Comparison of ENCODE assay signal across 8 cellular contexts in genomic region chr5:6745706-6746217, GRCh38. TPM values are rescaled to one million over a fixed set of nuclear protein-coding genes. Genes with fewer than 3 reads are reported as not detected.
DNase-seq lines count a peak whose midpoint lies in the region; ATAC-seq, FAIRE-seq and TF ChIP-seq lines count a peak whose summit lies in the region.

No MANE protein-coding gene starts in this region.

- no peaks in the 10 kb centered on the region for H4K20me1 ChIP-seq in mammary epithelial cell (ENCODE audit: insufficient read depth, low read length)

- intact Hi-C loops in CD4-positive, alpha-beta T cell (cut with DNase I, micrococcal nuclease), result loop anchor here (1.0 to 5.0 kb wide), 7 partner anchors 29 to 1603 kb away; partner anchors contain the start of genes ADAMTS16 (in 1 of the 2), MED10 (in 1 of the 2), NSUN2 (in 1 of the 2) and SRD5A1 (in 1 of the 2)
- intact Hi-C loops in mammary epithelial cell (cut with micrococcal nuclease), result loop anchor here (1.0 to 10.0 kb wide), 3 partner anchors 112 to 1251 kb away; partner anchors contain the start of genes NSUN2 and SRD5A1

- CTCF ChIA-PET in CD4-positive, alpha-beta T cell (lab: Charles Lee), result interaction anchor here (0.6 to 1.9 kb wide), 15 partner anchors 10 to 1257 kb away, joined by 3 to 13 read pairs (median 4); partner anchors contain the start of genes NSUN2 and SRD5A1
- CTCF ChIA-PET in mammary epithelial cell (lab: Charles Lee; ENCODE audit: low non-redundant PET), result interaction anchor here (0.6 kb wide), 1 partner anchor 29 kb away, joined by 4 read pairs; no protein-coding TSS in a partner anchor

- no peak overlapping the region for H3K4me2 ChIP-seq in mammary epithelial cell (ENCODE audit: insufficient read depth, low read depth, low read length)

- peaks cover 77% of the 10 kb centered on the region for H3K79me2 ChIP-seq in mammary epithelial cell (ENCODE audit: insufficient read depth, low read length)

- in situ Hi-C loops in mammary epithelial cell (cut with MboI; ENCODE audit: low sequenced_read_pairs in 2 of 2), result loop anchor here (25.0 kb wide), 1 partner anchor 1258 kb away; no protein-coding TSS in a partner anchor

- FAIRE-seq in urothelium cell line (lab: Jason Lieb, UNC), result no peak

- TF ChIP-seq CTCF in CD4-positive, alpha-beta T cell (IDR thresholded peaks at IDR 0.05), result peak; percentile 80
- TF ChIP-seq CTCF in mammary epithelial cell (conservative IDR thresholded peaks at IDR 0.05 in 1 of 2, IDR thresholded peaks at IDR 0.05 in 1 of 2; ENCODE audit: extremely low read depth in 1 of 2, insufficient read depth in 1 of 2, low read depth in 1 of 2, low read length in 2 of 2), result peak; percentile 77 to 79

- H3K27me3 Mint-ChIP-seq in CD4-positive, alpha-beta T cell, result no peaks in the 10 kb centered on the region

- H3K4me1 ChIP-seq in mammary epithelial cell (ENCODE audit: insufficient read depth, low read length), result no peaks in the 10 kb centered on the region

- dilution Hi-C loops in mammary epithelial cell (cut with HindIII; ENCODE audit: low sequenced_read_pairs), result no loop called here

- BruUV-seq in mammary epithelial cell (replicated peaks; lab: Mats Ljungman, UMichigan), result no TSS peak

- H3K27ac ChIP-seq in CD4-positive, alpha-beta T cell (ENCODE audit: low read depth, low read length), result no peak overlapping the region
- no peak overlapping the region for H3K27ac ChIP-seq in mammary epithelial cell (ENCODE audit: insufficient read depth, low read depth, low read length)

- peaks cover 26% of the 10 kb centered on the region for H3K36me3 ChIP-seq in mammary epithelial cell (ENCODE audit: insufficient read depth, low read length)

- H3K27me3 ChIP-seq in CD4-positive, alpha-beta T cell (ENCODE audit: control insufficient read depth, insufficient read depth, low read length), result no peaks in the 10 kb centered on the region
- H3K27me3 ChIP-seq in mammary epithelial cell (ENCODE audit: insufficient read depth, low read length), result no peaks in the 10 kb centered on the region

- H3K9me3 Mint-ChIP-seq in CD4-positive, alpha-beta T cell, result no peaks in the 10 kb centered on the region

- DNase-seq in CD4-positive, alpha-beta T cell, result peak in 2 of 10 experiments; percentile 23
- DNase-seq in NCI-H526 treated with DMSO at 0.1 percent for 48 hours (lab: John Stamatoyannopoulos, UW) (peak; percentile 42), mammary epithelial cell (peak; percentile 44), left lobe of liver (ENCODE audit: low spot score) (no peak), urothelium cell line (ENCODE audit: low spot score) (peak; percentile 35)
- no peak for DNase-seq in stimulated activated CD4-positive, alpha-beta T cell treated with anti-CD3 and anti-CD28 coated beads, Interleukin-12 subunit alpha, Interleukin-12 subunit beta, amount 100 ng/mL, for 4 hours

- H3K4me3 ChIP-seq in mammary epithelial cell (replicated peaks in 1 of 3; ENCODE audit: insufficient read depth in 1 of 3, low read depth in 2 of 3, low read length in 3 of 3), result no peak overlapping the region

- 66% methylated on average over 7 of the region's 10 CpGs for WGBS in mammary epithelial cell (ENCODE audit: low coverage, missing lambda C conversion rate)

- ATAC-seq in CD4-positive, alpha-beta T cell (ENCODE audit: poor library complexity), result peak; percentile 80
- ATAC-seq in GM18502 (IDR thresholded peaks at IDR 0.05; ENCODE audit: poor library complexity, unreplicated experiment) (peak; percentile 68), HG03135 (IDR thresholded peaks at IDR 0.05; ENCODE audit: unreplicated experiment) (peak; percentile 69), left lobe of liver (peak; percentile 90)

- H3K4me1 Mint-ChIP-seq in CD4-positive, alpha-beta T cell (ENCODE audit: low read depth), result peaks cover 9% of the 10 kb centered on the region

- H3K4me3 Mint-ChIP-seq in CD4-positive, alpha-beta T cell, result no peak overlapping the region

- no peak overlapping the region for H2AFZ ChIP-seq in mammary epithelial cell (ENCODE audit: low read depth, low read length)

- no peak overlapping the region for H3K27ac Mint-ChIP-seq in CD4-positive, alpha-beta T cell

- POLR2A ChIA-PET in CD4-positive, alpha-beta T cell (lab: Charles Lee), result interaction anchor here (0.7 to 1.9 kb wide), 3 partner anchors 30 to 1324 kb away, joined by 3 to 11 read pairs (median 4); partner anchors contain the start of genes ICE1, NSUN2 and SRD5A1

- peaks cover 87% of the 10 kb centered on the region for H3K36me3 Mint-ChIP-seq in CD4-positive, alpha-beta T cell (ENCODE audit: low read depth)

- H3K9me3 ChIP-seq in CD4-positive, alpha-beta T cell (ENCODE audit: control insufficient read depth, low read length), result no peaks in the 10 kb centered on the region
- no peaks in the 10 kb centered on the region for H3K9me3 ChIP-seq in mammary epithelial cell (replicated peaks; ENCODE audit: insufficient read depth, low read length)

- H3K9ac ChIP-seq in mammary epithelial cell (ENCODE audit: insufficient read depth, low read length), result no peak overlapping the region

RNA-seq across cellular contexts. Expression of gene TENT4A, which starts 32.5 kb away (rescaled TPM):
- total RNA-seq in CD4-positive, alpha-beta T cell, result 10 to 100 TPM; 49.2 to 51.9 TPM
- 10 to 100 TPM; 18.3 to 32.6 TPM for total RNA-seq in mammary epithelial cell
- 5.3 TPM for polyA plus RNA-seq in mammary epithelial cell
- 31.8 TPM for polyA minus RNA-seq in mammary epithelial cell
- 14.3 TPM for total RNA-seq in left lobe of liver

Comparison
In these comparisons a context has a peak if more than half of its experiments do, and no peak if none do; other contexts are left out.
1. DNase-seq: peak in NCI-H526 treated with DMSO at 0.1 percent for 48 hours (single experiment), mammary epithelial cell (single experiment) and urothelium cell line (single experiment); none in left lobe of liver (single experiment) and stimulated activated CD4-positive, alpha-beta T cell treated with anti-CD3 and anti-CD28 coated beads, Interleukin-12 subunit alpha, Interleukin-12 subunit beta, amount 100 ng/mL, for 4 hours (single experiment).
2. Peak in every context shown above with its lines, with median percentiles within 50 percentile points of each other: ATAC-seq.